ENCODE assay signal across 25 cellular contexts in genomic region chr3:38335263-38335662, GRCh38. TPM values are rescaled to one million over a fixed set of nuclear protein-coding genes. Genes with fewer than 3 reads are reported as not detected.
"Had no signal": no experiment of that assay in that cellular context is flagged by ENCODE, and none has a peak within 500 bp of the region (broad histone marks: within the 10 kb centered on the region; RNA-seq: fewer than 3 reads in every experiment).

No MANE protein-coding gene starts in this region.

- H3K4me1 ChIP-seq: left ventricle myocardium inferior, pancreas, prostate gland, sigmoid colon, spleen, suprapubic skin, tibial nerve, vagina had no signal

- H3K27ac ChIP-seq: left ventricle myocardium inferior, pancreas, prostate gland, sigmoid colon, spleen, suprapubic skin, thoracic aorta, tibial nerve, vagina had no signal

- DNase-seq: hypothalamus; immature natural killer cell; kidney; left colon; left ventricle myocardium inferior; mesendoderm; naive B cell; pancreas; posterior cingulate gyrus; retina; right cardiac atrium; sigmoid colon; small intestine; spleen; stimulated activated CD4-positive, alpha-beta T cell treated with anti-CD3 and anti-CD28 coated beads, Interleukin-4, amount 100 ng/mL, for 24 hours; stimulated activated naive CD4-positive, alpha-beta T cell had no signal

- H3K4me3 ChIP-seq: left ventricle myocardium inferior, lung, pancreas, prostate gland, sigmoid colon, spleen, suprapubic skin, thoracic aorta, tibial nerve, vagina had no signal

- ATAC-seq: left colon, right cardiac atrium had no signal

- FAIRE-seq: islet of Langerhans, kidney, pancreas, small intestine had no signal

- H3K27me3 ChIP-seq: pancreas, sigmoid colon, spleen, suprapubic skin, tibial nerve, vagina had no signal

- H3K36me3 ChIP-seq: left ventricle myocardium inferior, pancreas, prostate gland, sigmoid colon, spleen, suprapubic skin, thoracic aorta, tibial nerve, vagina had no signal

- H3K9me3 ChIP-seq: left ventricle myocardium inferior, pancreas, prostate gland, sigmoid colon, spleen, suprapubic skin, thoracic aorta, tibial nerve, vagina had no signal

RNA-seq across cellular contexts. Expression of gene SLC22A14, which starts 53.2 kb away (rescaled TPM):
- total RNA-seq: left colon, left ventricle myocardium inferior, lung, sigmoid colon, subcutaneous adipose tissue, ureter had no signal
- polyA plus RNA-seq: immature natural killer cell had no signal
